In genomic region chr7:5692845-5693278, GRCh38 we compare ENCODE assay signal across 8 cellular contexts.
A peak's percentile ranks its signal among the peaks of the same experiment; 100 is the strongest.
DNase-seq lines count a peak whose midpoint lies in the region; ATAC-seq and TF ChIP-seq lines count a peak whose summit lies in the region.

No MANE protein-coding gene starts in this region.

- no peak for DNase-seq in activated T-cell treated with anti-CD3 and anti-CD28 coated beads, Interleukin-2, amount 50 U/mL, for 72 hours
- no peak for DNase-seq in activated T-cell treated with anti-CD3 and anti-CD28 coated beads, Interleukin-2, amount 50 U/mL, for 48 hours
- no peak for DNase-seq in dorsolateral prefrontal cortex
- DNase-seq in gastrocnemius medialis, result no peak
- DNase-seq in DMS114 treated with DMSO at 0.1 percent for 48 hours (lab: John Stamatoyannopoulos, UW; ENCODE audit: unreplicated experiment), result no peak
- no peak for DNase-seq in cerebellar nuclear complex (lab: John Stamatoyannopoulos, UW)

- peak overlapping the region; percentile 94 for H3K27ac ChIP-seq in OCI-LY3 (ENCODE audit: low read length)
- H3K27ac ChIP-seq in dorsolateral prefrontal cortex, result peak overlapping the region in 58 of 59 donors; percentile 52 to 98 (median 92)
- H3K27ac ChIP-seq in gastrocnemius medialis, result peak overlapping the region; percentile 83 to 89 (median 86)

- peak overlapping the region; percentile 30; the same call in 1 of the 2 replicates for H3K4me3 ChIP-seq in OCI-LY3 (ENCODE audit: low read length)
- peak overlapping the region in 34 of 59 donors; percentile 0 to 50 (median 22) for H3K4me3 ChIP-seq in dorsolateral prefrontal cortex
- peak overlapping the region in 1 of 4 donors; percentile 41 for H3K4me3 ChIP-seq in gastrocnemius medialis

- H3K9me3 Mint-ChIP-seq in activated T-cell treated with anti-CD3 and anti-CD28 coated beads, Interleukin-2, amount 50 U/mL, for 72 hours, result no peaks in the 10 kb centered on the region

- peak overlapping the region; percentile 83 for H3K27ac Mint-ChIP-seq in activated T-cell treated with anti-CD3 and anti-CD28 coated beads, Interleukin-2, amount 50 U/mL, for 72 hours

- TF ChIP-seq CTCF in OCI-LY3 (IDR thresholded peaks at IDR 0.05; ENCODE audit: low read depth, low read length) (no peak), dorsolateral prefrontal cortex (IDR thresholded peaks at IDR 0.05 in 54 of 56, conservative IDR thresholded peaks at IDR 0.05 in 2 of 56; ENCODE audit: low read depth in 1 of 56, partially characterized antibody in 56 of 56) (no peak), gastrocnemius medialis (IDR thresholded peaks at IDR 0.05 in 4 of 5, conservative IDR thresholded peaks at IDR 0.05 in 1 of 5) (no peak)

- ATAC-seq in activated T-cell treated with anti-CD3 and anti-CD28 coated beads, Interleukin-2, amount 50 U/mL, for 72 hours (replicated peaks in 1 of 2), result no peak
- ATAC-seq in gastrocnemius medialis (no peak), HG03460 (IDR thresholded peaks at IDR 0.05; ENCODE audit: unreplicated experiment) (no peak)

- peaks cover 40% of the 10 kb centered on the region for H3K79me2 ChIP-seq in OCI-LY3 (ENCODE audit: low read length)

- peaks cover 5 to 13% of the 10 kb centered on the region in 2 donors for H3K36me3 Mint-ChIP-seq in activated T-cell treated with anti-CD3 and anti-CD28 coated beads, Interleukin-2, amount 50 U/mL, for 72 hours (ENCODE audit: insufficient read depth in 2 of 2)

- peak overlapping the region; percentile 86 for H3K4me2 ChIP-seq in OCI-LY3 (ENCODE audit: low read length)

- peaks cover 100% of the 10 kb centered on the region for H3K4me1 Mint-ChIP-seq in activated T-cell treated with anti-CD3 and anti-CD28 coated beads, Interleukin-2, amount 50 U/mL, for 72 hours (ENCODE audit: low read depth)

- in situ Hi-C loops in gastrocnemius medialis (cut with MboI; ENCODE audit: low sequenced_read_pairs in 4 of 4), result no loop called here

- intact Hi-C loops in dorsolateral prefrontal cortex (cut with DNase I) (no loop called here), gastrocnemius medialis (cut with DNase I; ENCODE audit: low total_unique reads) (no loop called here)

- peaks cover 89% of the 10 kb centered on the region for H3K4me1 ChIP-seq in OCI-LY3 (ENCODE audit: low read length)
- peaks cover 74 to 89% of the 10 kb centered on the region in 2 donors for H3K4me1 ChIP-seq in gastrocnemius medialis

- TF ChIP-seq POLR2A in gastrocnemius medialis (IDR thresholded peaks at IDR 0.05), result no peak

- peaks cover 25% of the 10 kb centered on the region for H3K36me3 ChIP-seq in OCI-LY3 (replicated peaks; ENCODE audit: low read depth, low read length)
- H3K36me3 ChIP-seq in gastrocnemius medialis, result no peaks in the 10 kb centered on the region

- H3K9ac ChIP-seq in OCI-LY3 (ENCODE audit: low read length), result peak overlapping the region; percentile 74

- H2AFZ ChIP-seq in OCI-LY3 (ENCODE audit: low read depth, low read length), result no peak overlapping the region

- H3K27me3 ChIP-seq in OCI-LY3 (ENCODE audit: low read depth, low read length) (no peaks in the 10 kb centered on the region), dorsolateral prefrontal cortex (no peaks in the 10 kb centered on the region), gastrocnemius medialis (no peaks in the 10 kb centered on the region)

- H3K4me3 Mint-ChIP-seq in activated T-cell treated with anti-CD3 and anti-CD28 coated beads, Interleukin-2, amount 50 U/mL, for 72 hours, result peak overlapping the region; percentile 89

- H4K20me1 ChIP-seq in OCI-LY3 (ENCODE audit: insufficient read depth, low read length), result no peaks in the 10 kb centered on the region

- H3K27me3 Mint-ChIP-seq in activated T-cell treated with anti-CD3 and anti-CD28 coated beads, Interleukin-2, amount 50 U/mL, for 72 hours (ENCODE audit: low read depth), result no peaks in the 10 kb centered on the region

- no peaks in the 10 kb centered on the region for H3K9me3 ChIP-seq in OCI-LY3 (ENCODE audit: insufficient read depth, low read length)
- H3K9me3 ChIP-seq in gastrocnemius medialis, result no peaks in the 10 kb centered on the region
